In genomic region chr20:1005452-1006027, GRCh38 we compare ENCODE assay signal across 8 cellular contexts. TPM values are rescaled to one million over a fixed set of nuclear protein-coding genes. Genes with fewer than 3 reads are reported as not detected.
DNase-seq lines count a peak whose midpoint lies in the region; ATAC-seq and TF ChIP-seq lines count a peak whose summit lies in the region.

No MANE protein-coding gene starts in this region.

- POLR2A ChIA-PET in activated CD8-positive, alpha-beta T cell treated with anti-CD3 and anti-CD28 coated beads, Interleukin-2, amount 10 ng/mL, durations not matched to agents 7 days and 5 days (lab: Charles Lee), result no interaction called here

- peak; percentile 16 for DNase-seq in DMS114 treated with DMSO at 0.1 percent for 48 hours (lab: John Stamatoyannopoulos, UW; ENCODE audit: unreplicated experiment)
- DNase-seq in NCI-H1930 (lab: John Stamatoyannopoulos, UW), result peak; percentile 14 to 32
- DNase-seq in activated CD8-positive, alpha-beta T cell treated with anti-CD3 and anti-CD28 coated beads, Interleukin-2, amount 10 ng/mL, durations not matched to agents 7 days and 5 days, result peak; percentile 28
- no peak for DNase-seq in left lung
- DNase-seq in stimulated activated naive CD4-positive, alpha-beta T cell treated with Interleukin-2 at 50 U/mL for 16 hours (lab: John Stamatoyannopoulos, UW), result no peak
- no peak for DNase-seq in HK-2 (ENCODE audit: unreplicated experiment)
- DNase-seq in occipital lobe (lab: John Stamatoyannopoulos, UW), result no peak

- H3K27ac ChIP-seq in left lung, result no peak overlapping the region

- H3K4me3 ChIP-seq in left lung, result no peak overlapping the region

- CTCF ChIA-PET in activated CD8-positive, alpha-beta T cell treated with anti-CD3 and anti-CD28 coated beads, Interleukin-2, amount 10 ng/mL, durations not matched to agents 7 days and 5 days (lab: Charles Lee), result no interaction called here

- intact Hi-C loops in left lung (cut with DNase I), result no loop called here

- no peaks in the 10 kb centered on the region for H3K36me3 ChIP-seq in left lung

- ATAC-seq in GM21576 (IDR thresholded peaks at IDR 0.05; ENCODE audit: unreplicated experiment) (peak; percentile 59), left lung (peak; percentile 83)
- peak; percentile 84 for ATAC-seq in activated CD8-positive, alpha-beta T cell treated with anti-CD3 and anti-CD28 coated beads, Interleukin-2, amount 10 ng/mL, durations not matched to agents 7 days and 5 days

- no peak for TF ChIP-seq CTCF in left lung (IDR thresholded peaks at IDR 0.05)

- no peaks in the 10 kb centered on the region for H3K4me1 ChIP-seq in left lung

- no peaks in the 10 kb centered on the region for H3K9me3 ChIP-seq in left lung

- H3K9me3 Mint-ChIP-seq in activated CD8-positive, alpha-beta T cell treated with anti-CD3 and anti-CD28 coated beads, Interleukin-2, amount 10 ng/mL, durations not matched to agents 7 days and 5 days (ENCODE audit: insufficient read depth), result no peaks in the 10 kb centered on the region

- H3K27me3 Mint-ChIP-seq in activated CD8-positive, alpha-beta T cell treated with anti-CD3 and anti-CD28 coated beads, Interleukin-2, amount 10 ng/mL, durations not matched to agents 7 days and 5 days (ENCODE audit: low read depth), result peaks cover 35% of the 10 kb centered on the region

- H3K27ac Mint-ChIP-seq in activated CD8-positive, alpha-beta T cell treated with anti-CD3 and anti-CD28 coated beads, Interleukin-2, amount 10 ng/mL, durations not matched to agents 7 days and 5 days, result no peak overlapping the region

- H3K27me3 ChIP-seq in left lung, result peaks cover 13 to 56% of the 10 kb centered on the region in 2 donors

- H3K4me1 Mint-ChIP-seq in activated CD8-positive, alpha-beta T cell treated with anti-CD3 and anti-CD28 coated beads, Interleukin-2, amount 10 ng/mL, durations not matched to agents 7 days and 5 days (ENCODE audit: low read depth), result peaks cover 6% of the 10 kb centered on the region

- H3K4me3 Mint-ChIP-seq in activated CD8-positive, alpha-beta T cell treated with anti-CD3 and anti-CD28 coated beads, Interleukin-2, amount 10 ng/mL, durations not matched to agents 7 days and 5 days, result no peak overlapping the region

- peaks cover 6% of the 10 kb centered on the region for H3K36me3 Mint-ChIP-seq in activated CD8-positive, alpha-beta T cell treated with anti-CD3 and anti-CD28 coated beads, Interleukin-2, amount 10 ng/mL, durations not matched to agents 7 days and 5 days (ENCODE audit: low read depth)

RNA-seq across cellular contexts. Expression of gene RSPO4, which starts 3.4 kb away (rescaled TPM):
- not detected for total RNA-seq in activated CD8-positive, alpha-beta T cell treated with anti-CD3 and anti-CD28 coated beads, Interleukin-2, amount 10 ng/mL, durations not matched to agents 7 days and 5 days
- 1 to 10 TPM; 2.2 to 6.1 TPM for total RNA-seq in left lung
- total RNA-seq in occipital lobe, result not detected

Comparison
In these comparisons a context has a peak if more than half of its experiments do, and no peak if none do; other contexts are left out.
1. DNase-seq: peak in DMS114 treated with DMSO at 0.1 percent for 48 hours (single experiment), NCI-H1930 (2 of 2) and activated CD8-positive, alpha-beta T cell treated with anti-CD3 and anti-CD28 coated beads, Interleukin-2, amount 10 ng/mL, durations not matched to agents 7 days and 5 days (single experiment); none in left lung (0 of 2), stimulated activated naive CD4-positive, alpha-beta T cell treated with Interleukin-2 at 50 U/mL for 16 hours (single experiment), HK-2 (single experiment) and occipital lobe (single experiment).
2. Peak in every context shown above with its lines, with median percentiles within 50 percentile points of each other: ATAC-seq.